In the genomic region with DNA sequence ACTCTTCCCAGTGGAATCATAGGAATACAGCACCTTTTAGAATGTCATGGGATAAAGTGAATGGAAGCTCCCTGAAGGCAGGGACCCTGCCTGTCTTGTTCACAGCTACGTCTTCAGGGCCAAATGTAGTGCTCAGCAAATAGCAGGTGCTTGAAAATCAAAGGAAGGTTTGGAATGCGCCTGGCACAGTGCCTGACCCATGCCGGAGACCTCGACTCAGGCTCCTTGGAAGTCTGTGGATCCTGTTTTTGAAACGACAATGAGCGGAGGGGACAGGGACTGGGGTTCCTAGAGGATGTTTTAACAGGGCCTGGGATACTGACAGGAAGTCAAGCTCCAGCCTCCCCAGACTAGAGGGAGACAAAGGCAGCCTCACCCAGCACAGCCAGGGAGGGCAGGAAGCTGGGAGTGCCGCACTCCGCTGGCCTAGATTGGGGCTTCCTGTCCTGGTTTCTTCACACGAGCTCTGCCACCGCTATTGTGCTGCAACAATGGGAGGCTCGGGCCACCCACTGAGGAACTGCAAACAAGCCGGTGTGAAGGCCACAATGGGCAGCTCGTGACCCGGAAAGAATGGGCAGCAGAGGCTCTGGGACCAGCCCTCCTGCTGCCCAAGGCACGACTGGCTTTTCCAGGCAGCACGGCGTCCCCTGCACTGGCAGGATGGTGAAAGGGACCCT, we compare ENCODE assay signal across 8 cellular contexts.
A peak's percentile ranks its signal among the peaks of the same experiment; 100 is the strongest.
DNase-seq lines count a peak whose midpoint lies in the region; ATAC-seq lines count a peak whose summit lies in the region.

No MANE protein-coding gene starts in this region.

- no peaks in the 10 kb centered on the region for H3K36me3 ChIP-seq in muscle layer of duodenum (ENCODE audit: control insufficient read depth in 1 of 2, insufficient read depth in 2 of 2, low read length in 2 of 2)

- H3K9me3 ChIP-seq in muscle layer of duodenum (ENCODE audit: control insufficient read depth in 1 of 2, low read length in 2 of 2), result peaks cover 6 to 11% of the 10 kb centered on the region in 2 donors

- no peaks in the 10 kb centered on the region for H3K27me3 ChIP-seq in muscle layer of duodenum (ENCODE audit: low read depth, low read length)

- in situ Hi-C loops in KBM-7 (cut with MboI; ENCODE audit: low pct_unique_long_range_greater_than_20kb, low sequenced_read_pairs), result no loop called here

- ATAC-seq in HG02798 (IDR thresholded peaks at IDR 0.05; ENCODE audit: poor library complexity, unreplicated experiment) (no peak), HG02642 (IDR thresholded peaks at IDR 0.05; ENCODE audit: poor library complexity, unreplicated experiment) (no peak), GM21423 (IDR thresholded peaks at IDR 0.05; ENCODE audit: unreplicated experiment) (no peak)

- peak; percentile 74 for DNase-seq in KBM-7
- peak in 4 of 5 donors; percentile 21 to 74 (median 34) for DNase-seq in T-helper 1 cell
- peak; percentile 94 for DNase-seq in dermis blood vessel endothelial cell
- no peak for DNase-seq in HUDEP-2 (lab: John Stamatoyannopoulos, UW; ENCODE audit: unreplicated experiment in 76 of 76)

- peaks cover 0 to 10% of the 10 kb centered on the region in 2 donors for H3K4me1 ChIP-seq in muscle layer of duodenum (ENCODE audit: control insufficient read depth in 1 of 2, insufficient read depth in 2 of 2, low read length in 2 of 2)

- H3K27ac ChIP-seq in muscle layer of duodenum (ENCODE audit: low read length), result peak overlapping the region; percentile 60

- H3K4me3 ChIP-seq in muscle layer of duodenum (ENCODE audit: low read depth in 1 of 2, low read length in 2 of 2), result no peak overlapping the region

Comparison
In these comparisons a context has a peak if more than half of its experiments do, and no peak if none do; other contexts are left out.
1. DNase-seq: peak in KBM-7 (single experiment), T-helper 1 cell (4 of 5) and dermis blood vessel endothelial cell (single experiment); none in HUDEP-2 (0 of 76).